In the genomic region with DNA sequence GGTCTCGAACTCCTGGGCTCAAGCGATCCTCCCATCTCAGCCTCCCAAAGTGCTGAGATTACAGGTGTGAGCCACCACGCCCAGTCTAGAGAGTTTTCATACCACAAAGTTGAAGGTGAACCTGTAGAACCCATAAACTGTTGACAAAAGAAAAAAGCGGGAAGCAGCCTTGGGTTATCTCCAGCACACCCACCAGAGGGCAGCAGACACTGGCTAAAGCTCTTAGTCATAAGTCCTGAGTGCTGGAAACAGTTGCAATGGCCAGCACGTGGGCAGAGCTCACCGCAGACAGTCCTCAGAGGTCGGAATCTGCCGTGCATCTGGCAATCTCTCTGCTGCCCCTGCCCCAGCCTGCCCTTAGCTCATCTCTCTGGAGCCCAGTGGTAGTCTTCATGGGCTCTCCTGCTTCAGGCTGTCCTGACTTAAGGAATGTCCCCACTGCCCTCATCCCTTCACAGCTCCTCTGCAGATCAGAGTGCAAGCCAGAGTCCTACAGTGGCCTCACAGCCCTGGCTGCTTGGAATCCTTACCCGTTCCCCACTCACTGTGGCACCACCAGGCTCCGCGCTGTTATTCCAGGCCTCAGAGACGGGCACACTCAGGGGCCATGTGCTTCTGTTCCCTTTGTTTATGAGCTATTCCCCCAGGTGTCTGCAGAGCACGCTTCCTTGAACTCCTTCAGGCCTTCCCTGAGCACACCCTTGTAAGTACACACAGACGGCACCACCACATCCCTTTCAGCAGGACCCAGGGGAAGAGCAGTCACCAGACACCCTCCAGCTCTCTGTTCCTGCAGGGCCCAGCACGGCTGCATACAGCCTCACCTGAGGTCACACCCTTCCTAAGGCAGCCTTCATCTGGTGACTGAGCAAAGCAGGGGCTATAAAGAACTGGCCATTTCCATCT, we compare ENCODE assay signal across 8 cellular contexts. TPM values are rescaled to one million over a fixed set of nuclear protein-coding genes. Genes with fewer than 3 reads are reported as not detected.
DNase-seq lines count a peak whose midpoint lies in the region; ATAC-seq and TF ChIP-seq lines count a peak whose summit lies in the region.

No MANE protein-coding gene starts in this region.

- peak; percentile 90 for TF ChIP-seq CTCF in brain microvascular endothelial cell (IDR thresholded peaks at IDR 0.05; ENCODE audit: low read depth, low read length, missing control alignments)
- TF ChIP-seq CTCF in spleen (IDR thresholded peaks at IDR 0.05 in 8 of 11, conservative IDR thresholded peaks at IDR 0.05 in 3 of 11), result peak; percentile 72 to 94 (median 88)

- in situ Hi-C loops in brain microvascular endothelial cell (cut with HindIII; ENCODE audit: low pct_ligation_motif_present, low sequenced_read_pairs), result no loop called here

- H3K4me3 ChIP-seq in brain microvascular endothelial cell (ENCODE audit: low read depth, low read length) (no peak overlapping the region), spleen (no peak overlapping the region)

- no peaks in the 10 kb centered on the region for H3K36me3 ChIP-seq in brain microvascular endothelial cell (replicated peaks)
- no peaks in the 10 kb centered on the region for H3K36me3 ChIP-seq in spleen

- H3K9me3 ChIP-seq in spleen, result peaks cover 0 to 1% (median under 1%) of the 10 kb centered on the region in 8 donors

- intact Hi-C loops in spleen (cut with DNase I; ENCODE audit: low total_unique reads), result loop anchor here (5.0 kb wide), 1 partner anchor 265 kb away; no protein-coding TSS in a partner anchor

- peak; percentile 20 for DNase-seq in DMS79 (lab: John Stamatoyannopoulos, UW)
- DNase-seq in NCI-H2196 (lab: John Stamatoyannopoulos, UW; ENCODE audit: unreplicated experiment), result peak; percentile 68
- peak; percentile 75 for DNase-seq in UCSD-AML1 (lab: John Stamatoyannopoulos, UW; ENCODE audit: unreplicated experiment)
- DNase-seq in brain microvascular endothelial cell, result peak; percentile 81
- peak; percentile 82 for DNase-seq in iPS-NIHi11 (ENCODE audit: low spot score)
- DNase-seq in spleen, result peak; percentile 90

- ATAC-seq in HG02678 (IDR thresholded peaks at IDR 0.05; ENCODE audit: unreplicated experiment), result peak; percentile 76
- no peak for ATAC-seq in GM18505 (IDR thresholded peaks at IDR 0.05; ENCODE audit: unreplicated experiment)

- WGBS in spleen, 5 donors, result 38 to 43% (median 39%) methylated on average over 15 of the region's 15 CpGs

- H3K4me1 ChIP-seq in spleen, result peaks cover 0 to 9% (median 5%) of the 10 kb centered on the region in 6 donors

- H3K27me3 ChIP-seq in brain microvascular endothelial cell (replicated peaks) (no peaks in the 10 kb centered on the region), spleen (replicated peaks in 1 of 7) (no peaks in the 10 kb centered on the region)

- H3K27ac ChIP-seq in brain microvascular endothelial cell (no peak overlapping the region), spleen (no peak overlapping the region)

- TF ChIP-seq POLR2A in spleen (IDR thresholded peaks at IDR 0.05), result no peak
- no peak for TF ChIP-seq POLR2A in GM18505 (IDR thresholded peaks at IDR 0.05; ENCODE audit: borderline replicate concordance, extremely low read depth, insufficient read depth, insufficient read length)

RNA-seq across cellular contexts. Expression of gene ELP6, which starts 8.8 kb away (rescaled TPM):
- total RNA-seq in spleen, result 10 to 100 TPM; 16.6 to 31.9 (median 24.2) TPM
- 10 to 100 TPM; 24.8 to 35.6 (median 30.4) TPM for polyA plus RNA-seq in spleen

RNA-seq across cellular contexts. Expression of gene SCAP, which starts 46.6 kb away (rescaled TPM):
- 100 to 1,000 TPM in 3 of 7 donors, 10 to 100 TPM in 4; 70.9 to 116 (median 97.8) TPM for total RNA-seq in spleen
- polyA plus RNA-seq in spleen, result 10 to 100 TPM; 17.8 to 45.1 (median 29.4) TPM

RNA-seq across cellular contexts. Expression of gene CSPG5, which starts 56.3 kb away (rescaled TPM):
- total RNA-seq in spleen, result under 1 TPM in 4 of 7 donors, not detected in 3; 0.17 to 0.34 (median 0.23) TPM
- polyA plus RNA-seq in spleen, result under 1 TPM in 2 of 3 donors, not detected in 1; 0.09 to 0.10 TPM

Comparison
In these comparisons a context has a peak if more than half of its experiments do, and no peak if none do; other contexts are left out.
1. DNase-seq: peak in every context shown above with its lines; median percentile 90 in spleen; 82 in iPS-NIHi11; 81 in brain microvascular endothelial cell; 75 in UCSD-AML1; 68 in NCI-H2196; 20 in DMS79.